Comparison of ENCODE assay signal across 16 cellular contexts in the genomic region with DNA sequence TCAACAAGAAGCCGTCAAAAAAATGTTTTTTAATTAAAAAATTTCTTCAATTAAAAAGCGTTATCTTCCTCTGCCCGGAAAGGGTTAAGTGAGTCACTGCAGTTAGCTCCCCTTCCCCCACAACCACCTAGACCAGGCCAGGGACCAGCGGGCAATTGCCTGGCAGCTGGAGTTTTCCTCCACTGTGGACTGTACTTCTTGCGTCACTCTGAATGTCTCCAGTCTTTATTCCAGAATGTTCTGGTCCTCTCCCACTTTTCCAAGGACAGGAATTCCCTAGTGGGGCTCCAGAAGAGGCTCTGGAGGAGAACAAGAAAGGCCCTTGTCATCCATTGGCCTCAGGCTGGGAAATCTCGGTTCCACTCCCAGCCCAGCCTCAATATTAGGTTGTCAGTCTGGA.
DNase-seq lines count a peak whose midpoint lies in the region; ATAC-seq, FAIRE-seq and TF ChIP-seq lines count a peak whose summit lies in the region.
"Had no signal": no experiment of that assay in that cellular context is flagged by ENCODE, and none has a peak within 500 bp of the region (broad histone marks: within the 10 kb centered on the region; RNA-seq: fewer than 3 reads in every experiment).

No MANE protein-coding gene starts in this region.

- ATAC-seq in body of pancreas (peak; percentile 59), HepG2 (no peak), HG03097 (IDR thresholded peaks at IDR 0.05; ENCODE audit: low FRiP score, unreplicated experiment) (no peak), HG02884 (IDR thresholded peaks at IDR 0.05; ENCODE audit: unreplicated experiment) (no peak)
- ATAC-seq: left colon; stimulated activated naive B cell treated with anti-CD40 and anti-IgM and Interleukin-4, amounts not matched to agents 10 μg/mL and 1 μg/mL and 100 μg/mL, for 72 hours had no signal

- DNase-seq in A172 (ENCODE audit: low spot score) (peak; percentile 66), HT1080 (ENCODE audit: low read depth) (peak; percentile 63), body of pancreas (peak in 3 of 4 donors; percentile 57 to 69 (median 67)), HepG2 (ENCODE audit: low spot score) (no peak), HPDE6-E6E7 (ENCODE audit: extremely low spot score) (no peak)
- no peak for DNase-seq in activated CD4-positive, alpha-beta T cell treated with anti-CD3 and anti-CD28 coated beads, Interleukin-2, amount 10 ng/mL, durations not matched to agents 24 days and 14 days
- DNase-seq: activated naive CD8-positive, alpha-beta T cell treated with anti-CD3 and anti-CD28 coated beads, Interleukin-2, amount 10 ng/mL, durations not matched to agents 7 days and 5 days; AML-193; DND-41; dorsolateral prefrontal cortex; left colon; occipital lobe; stimulated activated CD4-positive, alpha-beta T cell treated with anti-CD3 and anti-CD28 coated beads, Interleukin-2, amount 100 ng/mL, for 48 hours; stimulated activated naive B cell treated with anti-CD40 and anti-IgM and Interleukin-4, amounts not matched to agents 10 μg/mL and 1 μg/mL and 100 μg/mL, for 72 hours had no signal

- intact Hi-C loops in body of pancreas (cut with DNase I): loop anchor here (10.0 kb wide), 3 partner anchors 58 to 332 kb away; a partner anchor contains a TSS
- intact Hi-C loops in HepG2 (cut with micrococcal nuclease; ENCODE audit: unreplicated experiment): no loop called here
- intact Hi-C loops in activated CD4-positive, alpha-beta T cell treated with anti-CD3 and anti-CD28 coated beads, Interleukin-2, amount 10 ng/mL, durations not matched to agents 24 days and 14 days (cut with micrococcal nuclease): no loop called here

- H3K9ac ChIP-seq in HepG2 (ENCODE audit: insufficient read depth, low read depth, low read length): no peak overlapping the region

- 44 to 48% methylated on average over 6 of the region's 6 CpGs for WGBS in body of pancreas, 2 donors
- WGBS in HepG2 (ENCODE audit: low lambda C conversion rate): 68% methylated on average over 5 of the region's 6 CpGs

- in situ Hi-C loops in HepG2 (cut with HindIII; ENCODE audit: extremely low pct_ligation_motif_present, low pct_unique_long_range_greater_than_20kb): no loop called here

- no peaks in the 10 kb centered on the region for H3K79me2 ChIP-seq in HepG2 (ENCODE audit: insufficient read depth, low read length)

- TF ChIP-seq CTCF in body of pancreas (IDR thresholded peaks at IDR 0.05): no peak
- TF ChIP-seq CTCF in HepG2 (CRISPR knock-in tag; IDR thresholded peaks at IDR 0.05): no peak

- H3K27me3 Mint-ChIP-seq in activated CD4-positive, alpha-beta T cell treated with anti-CD3 and anti-CD28 coated beads, Interleukin-2, amount 10 ng/mL, durations not matched to agents 24 days and 14 days: peaks cover 1% of the 10 kb centered on the region

- H3K27ac ChIP-seq in body of pancreas: peak overlapping the region; percentile 15 to 57 (median 43)
- no peak overlapping the region for H3K27ac ChIP-seq in HepG2 (ENCODE audit: extremely low read length, insufficient read depth, low read length)

- BruUV-seq in HepG2 (replicated peaks; lab: Mats Ljungman, UMichigan): no TSS peak

- no peak overlapping the region for H3K27ac Mint-ChIP-seq in activated CD4-positive, alpha-beta T cell treated with anti-CD3 and anti-CD28 coated beads, Interleukin-2, amount 10 ng/mL, durations not matched to agents 24 days and 14 days
- H3K27ac Mint-ChIP-seq: activated naive CD8-positive, alpha-beta T cell treated with anti-CD3 and anti-CD28 coated beads, Interleukin-2, amount 10 ng/mL, durations not matched to agents 7 days and 5 days; stimulated activated naive B cell treated with anti-CD40 and anti-IgM and Interleukin-4, amounts not matched to agents 10 μg/mL and 1 μg/mL and 100 μg/mL, for 72 hours had no signal

- no peaks in the 10 kb centered on the region for H4K20me1 ChIP-seq in HepG2 (ENCODE audit: insufficient read depth, low read length)

- peaks cover 9% of the 10 kb centered on the region for H3K4me1 Mint-ChIP-seq in activated CD4-positive, alpha-beta T cell treated with anti-CD3 and anti-CD28 coated beads, Interleukin-2, amount 10 ng/mL, durations not matched to agents 24 days and 14 days

- peaks cover 0 to 3% of the 10 kb centered on the region in 2 donors for H3K36me3 ChIP-seq in body of pancreas (replicated peaks in 1 of 2; ENCODE audit: insufficient read depth in 1 of 2, low read depth in 2 of 2)
- H3K36me3 ChIP-seq in HepG2 (replicated peaks in 1 of 2; ENCODE audit: control insufficient read depth in 1 of 2, insufficient read depth in 2 of 2, low read length in 2 of 2): no peaks in the 10 kb centered on the region

- peaks cover 21% of the 10 kb centered on the region for H3K36me3 Mint-ChIP-seq in activated CD4-positive, alpha-beta T cell treated with anti-CD3 and anti-CD28 coated beads, Interleukin-2, amount 10 ng/mL, durations not matched to agents 24 days and 14 days (ENCODE audit: low read depth)

- TF ChIP-seq RAD21 in HepG2 (CRISPR knock-in tag; IDR thresholded peaks at IDR 0.05): no peak

- H3K9me3 ChIP-seq in body of pancreas: no peaks in the 10 kb centered on the region
- no peaks in the 10 kb centered on the region for H3K9me3 ChIP-seq in HepG2 (ENCODE audit: low read length)

- no peaks in the 10 kb centered on the region for H3K9me3 Mint-ChIP-seq in activated CD4-positive, alpha-beta T cell treated with anti-CD3 and anti-CD28 coated beads, Interleukin-2, amount 10 ng/mL, durations not matched to agents 24 days and 14 days
- H3K9me3 Mint-ChIP-seq: activated naive CD8-positive, alpha-beta T cell treated with anti-CD3 and anti-CD28 coated beads, Interleukin-2, amount 10 ng/mL, durations not matched to agents 7 days and 5 days; stimulated activated naive B cell treated with anti-CD40 and anti-IgM and Interleukin-4, amounts not matched to agents 10 μg/mL and 1 μg/mL and 100 μg/mL, for 72 hours had no signal

- no peak overlapping the region for H3K4me3 ChIP-seq in body of pancreas
- H3K4me3 ChIP-seq in HepG2 (replicated peaks in 1 of 3; ENCODE audit: insufficient read depth in 1 of 3, low read depth in 2 of 3, low read length in 3 of 3): no peak overlapping the region
- H3K4me3 ChIP-seq: dorsolateral prefrontal cortex had no signal

- no peak for TF ChIP-seq EP300 in HepG2 (IDR thresholded peaks at IDR 0.05; ENCODE audit: low read depth in 2 of 2, low read length in 2 of 2)
- no peak for TF ChIP-seq EP300 in HepG2 (CRISPR knock-in tag; IDR thresholded peaks at IDR 0.05; ENCODE audit: borderline replicate concordance)

- no peak overlapping the region for H3K4me3 Mint-ChIP-seq in activated CD4-positive, alpha-beta T cell treated with anti-CD3 and anti-CD28 coated beads, Interleukin-2, amount 10 ng/mL, durations not matched to agents 24 days and 14 days
- H3K4me3 Mint-ChIP-seq: activated naive CD8-positive, alpha-beta T cell treated with anti-CD3 and anti-CD28 coated beads, Interleukin-2, amount 10 ng/mL, durations not matched to agents 7 days and 5 days; stimulated activated naive B cell treated with anti-CD40 and anti-IgM and Interleukin-4, amounts not matched to agents 10 μg/mL and 1 μg/mL and 100 μg/mL, for 72 hours had no signal

- no peaks in the 10 kb centered on the region for H3K27me3 ChIP-seq in body of pancreas
- H3K27me3 ChIP-seq in HepG2 (ENCODE audit: control insufficient read depth in 1 of 2, insufficient read depth in 2 of 2, low read length in 2 of 2): no peaks in the 10 kb centered on the region
- H3K27me3 ChIP-seq: dorsolateral prefrontal cortex had no signal

- POLR2A ChIA-PET in HepG2 (lab: Yijun Ruan, JAX): interaction anchor here (1.1 to 5.1 kb wide), 3 partner anchors 10 to 52 kb away, joined by 4 to 33 read pairs (median 4); no protein-coding TSS in a partner anchor

- FAIRE-seq in HepG2 (lab: Jason Lieb, UNC): no peak

- CTCF ChIA-PET in HepG2 (lab: Yijun Ruan, JAX; ENCODE audit: low intra/inter-chr PET ratio, low total read pairs): no interaction called here

- TF ChIP-seq POLR2A in body of pancreas (IDR thresholded peaks at IDR 0.05): no peak
- TF ChIP-seq POLR2A in HepG2 (IDR thresholded peaks at IDR 0.05; ENCODE audit: insufficient read depth in 1 of 2, low read depth in 2 of 2, low read length in 2 of 2): no peak

- peaks cover 27% of the 10 kb centered on the region for H3K4me1 ChIP-seq in body of pancreas
- peaks cover 27% of the 10 kb centered on the region for H3K4me1 ChIP-seq in HepG2 (ENCODE audit: insufficient read depth, low read length)

- no peak overlapping the region for H3K4me2 ChIP-seq in HepG2 (ENCODE audit: low read depth, low read length)

- H2AFZ ChIP-seq in HepG2 (ENCODE audit: low read length): no peak overlapping the region

TF ChIP-seq in HepG2, 621 proteins besides CTCF, POLR2A, EP300 and RAD21 (continues in another document):
- peak; percentile 53; the same call in 1 of the 2 replicates for TF ChIP-seq CEBPB (IDR thresholded peaks at IDR 0.05; ENCODE audit: borderline replicate concordance, low read depth, low read length)
- TF ChIP-seq, protein P1, sequence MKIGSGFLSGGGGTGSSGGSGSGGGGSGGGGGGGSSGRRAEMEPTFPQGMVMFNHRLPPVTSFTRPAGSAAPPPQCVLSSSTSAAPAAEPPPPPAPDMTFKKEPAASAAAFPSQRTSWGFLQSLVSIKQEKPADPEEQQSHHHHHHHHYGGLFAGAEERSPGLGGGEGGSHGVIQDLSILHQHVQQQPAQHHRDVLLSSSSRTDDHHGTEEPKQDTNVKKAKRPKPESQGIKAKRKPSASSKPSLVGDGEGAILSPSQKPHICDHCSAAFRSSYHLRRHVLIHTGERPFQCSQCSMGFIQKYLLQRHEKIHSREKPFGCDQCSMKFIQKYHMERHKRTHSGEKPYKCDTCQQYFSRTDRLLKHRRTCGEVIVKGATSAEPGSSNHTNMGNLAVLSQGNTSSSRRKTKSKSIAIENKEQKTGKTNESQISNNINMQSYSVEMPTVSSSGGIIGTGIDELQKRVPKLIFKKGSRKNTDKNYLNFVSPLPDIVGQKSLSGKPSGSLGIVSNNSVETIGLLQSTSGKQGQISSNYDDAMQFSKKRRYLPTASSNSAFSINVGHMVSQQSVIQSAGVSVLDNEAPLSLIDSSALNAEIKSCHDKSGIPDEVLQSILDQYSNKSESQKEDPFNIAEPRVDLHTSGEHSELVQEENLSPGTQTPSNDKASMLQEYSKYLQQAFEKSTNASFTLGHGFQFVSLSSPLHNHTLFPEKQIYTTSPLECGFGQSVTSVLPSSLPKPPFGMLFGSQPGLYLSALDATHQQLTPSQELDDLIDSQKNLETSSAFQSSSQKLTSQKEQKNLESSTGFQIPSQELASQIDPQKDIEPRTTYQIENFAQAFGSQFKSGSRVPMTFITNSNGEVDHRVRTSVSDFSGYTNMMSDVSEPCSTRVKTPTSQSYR (CRISPR knock-in tag; IDR thresholded peaks at IDR 0.05; ENCODE audit: borderline replicate concordance): 0 out of 2 replicates have a peak, but pooled peaks have one; percentile 45

Comparison
In these comparisons a context has a peak if more than half of its experiments do, and no peak if none do; other contexts are left out.
1. DNase-seq: peak in A172 (single experiment), HT1080 (single experiment) and body of pancreas (3 of 4); none in HepG2 (single experiment), activated CD4-positive, alpha-beta T cell treated with anti-CD3 and anti-CD28 coated beads, Interleukin-2, amount 10 ng/mL, durations not matched to agents 24 days and 14 days (single experiment) and HPDE6-E6E7 (single experiment).